In the genomic region with DNA sequence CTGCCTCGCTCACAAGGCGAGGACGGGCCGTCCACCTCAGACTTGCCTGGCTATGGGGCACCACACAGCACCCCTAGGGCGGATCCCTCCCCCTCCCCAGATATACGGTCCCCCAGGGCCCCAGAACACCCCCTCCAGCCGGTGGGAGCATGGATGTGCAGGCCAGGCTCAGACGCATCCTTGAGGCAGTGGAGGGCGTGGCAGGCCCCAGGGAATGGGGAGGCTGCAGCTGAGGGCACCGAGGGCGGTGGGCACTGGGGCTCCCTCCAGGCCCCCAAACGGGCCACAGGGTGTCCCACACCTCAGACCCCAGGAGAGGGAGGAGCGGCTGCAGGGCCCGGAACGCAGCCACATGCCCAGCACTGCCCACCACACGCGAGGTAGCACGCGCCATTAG, we compare ENCODE assay signal across 2 cellular contexts.
TF ChIP-seq lines count a peak whose summit lies in the region.

No MANE protein-coding gene starts in this region.

TF ChIP-seq in A549, 52 proteins besides CTCF, POLR2A, EP300 and RAD21 (continued from another document):
- TF ChIP-seq TP53 (CRISPR knock-in tag; IDR thresholded peaks at IDR 0.05) = no peak
- no peak for TF ChIP-seq RCOR1 (IDR thresholded peaks at IDR 0.05; ENCODE audit: low read depth, low read length)
- no peak for TF ChIP-seq MAFK (IDR thresholded peaks at IDR 0.05; ENCODE audit: partially characterized antibody)
- no peak for TF ChIP-seq EHMT2 (IDR thresholded peaks at IDR 0.05; ENCODE audit: low read depth)
- TF ChIP-seq, protein P1, sequence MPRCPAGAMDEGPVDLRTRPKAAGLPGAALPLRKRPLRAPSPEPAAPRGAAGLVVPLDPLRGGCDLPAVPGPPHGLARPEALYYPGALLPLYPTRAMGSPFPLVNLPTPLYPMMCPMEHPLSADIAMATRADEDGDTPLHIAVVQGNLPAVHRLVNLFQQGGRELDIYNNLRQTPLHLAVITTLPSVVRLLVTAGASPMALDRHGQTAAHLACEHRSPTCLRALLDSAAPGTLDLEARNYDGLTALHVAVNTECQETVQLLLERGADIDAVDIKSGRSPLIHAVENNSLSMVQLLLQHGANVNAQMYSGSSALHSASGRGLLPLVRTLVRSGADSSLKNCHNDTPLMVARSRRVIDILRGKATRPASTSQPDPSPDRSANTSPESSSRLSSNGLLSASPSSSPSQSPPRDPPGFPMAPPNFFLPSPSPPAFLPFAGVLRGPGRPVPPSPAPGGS (IDR thresholded peaks at IDR 0.05) = no peak
- no peak for TF ChIP-seq BHLHE40 (IDR thresholded peaks at IDR 0.05; ENCODE audit: low read depth, low read length)
- no peak for TF ChIP-seq JUN (IDR thresholded peaks at IDR 0.05)
- TF ChIP-seq PHF8 (IDR thresholded peaks at IDR 0.05; ENCODE audit: borderline replicate concordance, low read depth) = no peak
- TF ChIP-seq, protein P2, sequence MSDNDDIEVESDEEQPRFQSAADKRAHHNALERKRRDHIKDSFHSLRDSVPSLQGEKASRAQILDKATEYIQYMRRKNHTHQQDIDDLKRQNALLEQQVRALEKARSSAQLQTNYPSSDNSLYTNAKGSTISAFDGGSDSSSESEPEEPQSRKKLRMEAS (IDR thresholded peaks at IDR 0.05) = no peak
- TF ChIP-seq, protein P3, sequence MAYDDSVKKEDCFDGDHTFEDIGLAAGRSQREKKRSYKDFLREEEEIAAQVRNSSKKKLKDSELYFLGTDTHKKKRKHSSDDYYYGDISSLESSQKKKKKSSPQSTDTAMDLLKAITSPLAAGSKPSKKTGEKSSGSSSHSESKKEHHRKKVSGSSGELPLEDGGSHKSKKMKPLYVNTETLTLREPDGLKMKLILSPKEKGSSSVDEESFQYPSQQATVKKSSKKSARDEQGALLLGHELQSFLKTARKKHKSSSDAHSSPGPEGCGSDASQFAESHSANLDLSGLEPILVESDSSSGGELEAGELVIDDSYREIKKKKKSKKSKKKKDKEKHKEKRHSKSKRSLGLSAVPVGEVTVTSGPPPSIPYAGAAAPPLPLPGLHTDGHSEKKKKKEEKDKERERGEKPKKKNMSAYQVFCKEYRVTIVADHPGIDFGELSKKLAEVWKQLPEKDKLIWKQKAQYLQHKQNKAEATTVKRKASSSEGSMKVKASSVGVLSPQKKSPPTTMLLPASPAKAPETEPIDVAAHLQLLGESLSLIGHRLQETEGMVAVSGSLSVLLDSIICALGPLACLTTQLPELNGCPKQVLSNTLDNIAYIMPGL (CRISPR knock-in tag; IDR thresholded peaks at IDR 0.05; ENCODE audit: borderline replicate concordance) = no peak
- no peak for TF ChIP-seq ZSCAN20 (CRISPR knock-in tag; IDR thresholded peaks at IDR 0.05)
- no peak for TF ChIP-seq MAZ (IDR thresholded peaks at IDR 0.05; ENCODE audit: borderline replicate concordance, low read depth, low read length)
- TF ChIP-seq ESRRA (IDR thresholded peaks at IDR 0.05; ENCODE audit: borderline replicate concordance, low read length) = no peak

TF ChIP-seq in GM23338, 12 proteins besides CTCF, POLR2A, EP300 and RAD21 (continued from another document):
- TF ChIP-seq, protein P4, sequence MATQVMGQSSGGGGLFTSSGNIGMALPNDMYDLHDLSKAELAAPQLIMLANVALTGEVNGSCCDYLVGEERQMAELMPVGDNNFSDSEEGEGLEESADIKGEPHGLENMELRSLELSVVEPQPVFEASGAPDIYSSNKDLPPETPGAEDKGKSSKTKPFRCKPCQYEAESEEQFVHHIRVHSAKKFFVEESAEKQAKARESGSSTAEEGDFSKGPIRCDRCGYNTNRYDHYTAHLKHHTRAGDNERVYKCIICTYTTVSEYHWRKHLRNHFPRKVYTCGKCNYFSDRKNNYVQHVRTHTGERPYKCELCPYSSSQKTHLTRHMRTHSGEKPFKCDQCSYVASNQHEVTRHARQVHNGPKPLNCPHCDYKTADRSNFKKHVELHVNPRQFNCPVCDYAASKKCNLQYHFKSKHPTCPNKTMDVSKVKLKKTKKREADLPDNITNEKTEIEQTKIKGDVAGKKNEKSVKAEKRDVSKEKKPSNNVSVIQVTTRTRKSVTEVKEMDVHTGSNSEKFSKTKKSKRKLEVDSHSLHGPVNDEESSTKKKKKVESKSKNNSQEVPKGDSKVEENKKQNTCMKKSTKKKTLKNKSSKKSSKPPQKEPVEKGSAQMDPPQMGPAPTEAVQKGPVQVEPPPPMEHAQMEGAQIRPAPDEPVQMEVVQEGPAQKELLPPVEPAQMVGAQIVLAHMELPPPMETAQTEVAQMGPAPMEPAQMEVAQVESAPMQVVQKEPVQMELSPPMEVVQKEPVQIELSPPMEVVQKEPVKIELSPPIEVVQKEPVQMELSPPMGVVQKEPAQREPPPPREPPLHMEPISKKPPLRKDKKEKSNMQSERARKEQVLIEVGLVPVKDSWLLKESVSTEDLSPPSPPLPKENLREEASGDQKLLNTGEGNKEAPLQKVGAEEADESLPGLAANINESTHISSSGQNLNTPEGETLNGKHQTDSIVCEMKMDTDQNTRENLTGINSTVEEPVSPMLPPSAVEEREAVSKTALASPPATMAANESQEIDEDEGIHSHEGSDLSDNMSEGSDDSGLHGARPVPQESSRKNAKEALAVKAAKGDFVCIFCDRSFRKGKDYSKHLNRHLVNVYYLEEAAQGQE (IDR thresholded peaks at IDR 0.05; ENCODE audit: unreplicated experiment) = no peak
- no peak for TF ChIP-seq POLR2AphosphoS5 (IDR thresholded peaks at IDR 0.05; ENCODE audit: low read depth)
- TF ChIP-seq, protein P5, sequence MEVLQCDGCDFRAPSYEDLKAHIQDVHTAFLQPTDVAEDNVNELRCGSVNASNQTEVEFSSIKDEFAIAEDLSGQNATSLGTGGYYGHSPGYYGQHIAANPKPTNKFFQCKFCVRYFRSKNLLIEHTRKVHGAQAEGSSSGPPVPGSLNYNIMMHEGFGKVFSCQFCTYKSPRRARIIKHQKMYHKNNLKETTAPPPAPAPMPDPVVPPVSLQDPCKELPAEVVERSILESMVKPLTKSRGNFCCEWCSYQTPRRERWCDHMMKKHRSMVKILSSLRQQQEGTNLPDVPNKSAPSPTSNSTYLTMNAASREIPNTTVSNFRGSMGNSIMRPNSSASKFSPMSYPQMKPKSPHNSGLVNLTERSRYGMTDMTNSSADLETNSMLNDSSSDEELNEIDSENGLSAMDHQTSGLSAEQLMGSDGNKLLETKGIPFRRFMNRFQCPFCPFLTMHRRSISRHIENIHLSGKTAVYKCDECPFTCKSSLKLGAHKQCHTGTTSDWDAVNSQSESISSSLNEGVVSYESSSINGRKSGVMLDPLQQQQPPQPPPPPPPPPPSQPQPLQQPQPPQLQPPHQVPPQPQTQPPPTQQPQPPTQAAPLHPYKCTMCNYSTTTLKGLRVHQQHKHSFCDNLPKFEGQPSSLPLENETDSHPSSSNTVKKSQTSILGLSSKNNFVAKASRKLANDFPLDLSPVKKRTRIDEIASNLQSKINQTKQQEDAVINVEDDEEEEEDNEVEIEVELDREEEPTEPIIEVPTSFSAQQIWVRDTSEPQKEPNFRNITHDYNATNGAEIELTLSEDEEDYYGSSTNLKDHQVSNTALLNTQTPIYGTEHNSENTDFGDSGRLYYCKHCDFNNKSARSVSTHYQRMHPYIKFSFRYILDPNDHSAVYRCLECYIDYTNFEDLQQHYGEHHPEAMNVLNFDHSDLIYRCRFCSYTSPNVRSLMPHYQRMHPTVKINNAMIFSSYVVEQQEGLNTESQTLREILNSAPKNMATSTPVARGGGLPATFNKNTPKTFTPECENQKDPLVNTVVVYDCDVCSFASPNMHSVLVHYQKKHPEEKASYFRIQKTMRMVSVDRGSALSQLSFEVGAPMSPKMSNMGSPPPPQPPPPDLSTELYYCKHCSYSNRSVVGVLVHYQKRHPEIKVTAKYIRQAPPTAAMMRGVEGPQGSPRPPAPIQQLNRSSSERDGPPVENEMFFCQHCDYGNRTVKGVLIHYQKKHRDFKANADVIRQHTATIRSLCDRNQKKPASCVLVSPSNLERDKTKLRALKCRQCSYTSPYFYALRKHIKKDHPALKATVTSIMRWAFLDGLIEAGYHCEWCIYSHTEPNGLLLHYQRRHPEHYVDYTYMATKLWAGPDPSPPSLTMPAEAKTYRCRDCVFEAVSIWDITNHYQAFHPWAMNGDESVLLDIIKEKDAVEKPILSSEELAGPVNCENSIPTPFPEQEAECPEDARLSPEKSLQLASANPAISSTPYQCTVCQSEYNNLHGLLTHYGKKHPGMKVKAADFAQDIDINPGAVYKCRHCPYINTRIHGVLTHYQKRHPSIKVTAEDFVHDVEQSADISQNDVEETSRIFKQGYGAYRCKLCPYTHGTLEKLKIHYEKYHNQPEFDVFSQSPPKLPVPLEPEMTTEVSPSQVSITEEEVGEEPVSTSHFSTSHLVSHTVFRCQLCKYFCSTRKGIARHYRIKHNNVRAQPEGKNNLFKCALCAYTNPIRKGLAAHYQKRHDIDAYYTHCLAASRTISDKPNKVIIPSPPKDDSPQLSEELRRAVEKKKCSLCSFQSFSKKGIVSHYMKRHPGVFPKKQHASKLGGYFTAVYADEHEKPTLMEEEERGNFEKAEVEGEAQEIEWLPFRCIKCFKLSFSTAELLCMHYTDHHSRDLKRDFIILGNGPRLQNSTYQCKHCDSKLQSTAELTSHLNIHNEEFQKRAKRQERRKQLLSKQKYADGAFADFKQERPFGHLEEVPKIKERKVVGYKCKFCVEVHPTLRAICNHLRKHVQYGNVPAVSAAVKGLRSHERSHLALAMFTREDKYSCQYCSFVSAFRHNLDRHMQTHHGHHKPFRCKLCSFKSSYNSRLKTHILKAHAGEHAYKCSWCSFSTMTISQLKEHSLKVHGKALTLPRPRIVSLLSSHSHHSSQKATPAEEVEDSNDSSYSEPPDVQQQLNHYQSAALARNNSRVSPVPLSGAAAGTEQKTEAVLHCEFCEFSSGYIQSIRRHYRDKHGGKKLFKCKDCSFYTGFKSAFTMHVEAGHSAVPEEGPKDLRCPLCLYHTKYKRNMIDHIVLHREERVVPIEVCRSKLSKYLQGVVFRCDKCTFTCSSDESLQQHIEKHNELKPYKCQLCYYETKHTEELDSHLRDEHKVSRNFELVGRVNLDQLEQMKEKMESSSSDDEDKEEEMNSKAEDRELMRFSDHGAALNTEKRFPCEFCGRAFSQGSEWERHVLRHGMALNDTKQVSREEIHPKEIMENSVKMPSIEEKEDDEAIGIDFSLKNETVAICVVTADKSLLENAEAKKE (CRISPR knock-in tag; IDR thresholded peaks at IDR 0.05) = no peak
